Comparison of ENCODE assay signal across 15 cellular contexts in the genomic region with DNA sequence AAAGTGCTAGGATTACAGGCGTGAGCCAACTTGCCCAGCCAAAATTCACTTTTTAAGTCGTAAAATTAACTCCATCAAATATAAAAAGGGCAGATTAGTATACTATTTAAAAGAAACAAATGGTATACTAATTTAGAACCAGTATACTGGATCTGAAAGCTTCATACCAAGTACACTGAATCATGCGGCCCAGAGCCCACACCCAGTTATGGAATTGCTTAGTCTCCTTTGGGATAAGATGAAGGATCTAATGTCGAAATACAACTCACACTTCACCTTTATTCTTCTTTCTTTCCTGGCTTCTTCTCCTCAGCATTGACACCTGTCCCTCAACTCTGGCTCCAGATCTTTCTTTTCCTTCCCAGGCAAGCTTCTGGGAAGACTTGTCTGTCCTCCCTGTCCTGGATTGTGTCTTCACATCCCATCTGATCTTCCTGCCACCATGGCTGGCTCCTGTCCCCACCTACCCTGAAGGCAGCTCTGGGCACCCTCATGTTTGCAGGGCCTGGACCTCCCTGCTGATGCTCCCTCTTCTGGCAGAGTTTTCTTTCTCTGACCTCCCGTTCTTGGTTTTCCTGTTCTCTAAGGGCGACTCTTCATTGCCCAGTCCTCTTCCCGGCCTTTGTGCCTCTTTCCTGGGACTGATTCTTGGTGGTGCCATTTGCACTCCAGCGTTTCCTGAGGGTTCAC. TPM values are rescaled to one million over a fixed set of nuclear protein-coding genes. Genes with fewer than 3 reads are reported as not detected.
A peak's percentile ranks its signal among the peaks of the same experiment; 100 is the strongest.
DNase-seq lines count a peak whose midpoint lies in the region; ATAC-seq and TF ChIP-seq lines count a peak whose summit lies in the region.
"Had no signal": no experiment of that assay in that cellular context is flagged by ENCODE, and none has a peak within 500 bp of the region (broad histone marks: within the 10 kb centered on the region; RNA-seq: fewer than 3 reads in every experiment).

No MANE protein-coding gene starts in this region.

- POLR2A ChIA-PET in MCF 10A (lab: Yijun Ruan, JAX): interaction anchor here (0.6 to 3.3 kb wide), 4 partner anchors 13 to 346 kb away, joined by 3 to 11 read pairs (median 4); no protein-coding TSS in a partner anchor

- peak overlapping the region; percentile 61 for H3K27ac Mint-ChIP-seq in MCF 10A (ENCODE audit: low read depth, unreplicated experiment)
- no peak overlapping the region for H3K27ac Mint-ChIP-seq in stimulated activated memory B cell treated with anti-CD40 and anti-IgM and Interleukin-4, amounts not matched to agents 10 μg/mL and 1 μg/mL and 100 μg/mL, for 72 hours
- no peak overlapping the region for H3K27ac Mint-ChIP-seq in CD14-positive monocyte
- H3K27ac Mint-ChIP-seq: activated T-cell treated with anti-CD3 and anti-CD28 coated beads, Interleukin-2, amount 50 U/mL, for 24 hours had no signal

- H3K4me3 ChIP-seq in mammary epithelial cell (replicated peaks in 1 of 3; ENCODE audit: insufficient read depth in 1 of 3, low read depth in 2 of 3, low read length in 3 of 3): no peak overlapping the region
- H3K4me3 ChIP-seq: hepatocyte, SK-N-MC, upper lobe of left lung had no signal

- WGBS in mammary epithelial cell (ENCODE audit: low coverage, missing lambda C conversion rate): 93% methylated on average over 6 of the region's 8 CpGs

- TF ChIP-seq CTCF in MCF 10A (IDR thresholded peaks at IDR 0.05; ENCODE audit: unreplicated experiment) (no peak), mammary epithelial cell (conservative IDR thresholded peaks at IDR 0.05 in 1 of 2, IDR thresholded peaks at IDR 0.05 in 1 of 2; ENCODE audit: extremely low read depth in 1 of 2, insufficient read depth in 1 of 2, low read depth in 1 of 2, low read length in 2 of 2) (no peak), CD14-positive monocyte (IDR thresholded peaks at IDR 0.05) (no peak)

- H4K20me1 ChIP-seq in mammary epithelial cell (ENCODE audit: insufficient read depth, low read length): no peaks in the 10 kb centered on the region

- dilution Hi-C loops in mammary epithelial cell (cut with HindIII; ENCODE audit: low sequenced_read_pairs): no loop called here

- no peaks in the 10 kb centered on the region for H3K27me3 ChIP-seq in mammary epithelial cell (ENCODE audit: insufficient read depth, low read length)
- H3K27me3 ChIP-seq: hepatocyte, upper lobe of left lung had no signal

- no peak overlapping the region for H3K4me2 ChIP-seq in mammary epithelial cell (ENCODE audit: insufficient read depth, low read depth, low read length)
- H3K4me2 ChIP-seq: hepatocyte had no signal

- peaks cover 13% of the 10 kb centered on the region for H3K4me1 Mint-ChIP-seq in MCF 10A (ENCODE audit: insufficient read depth, unreplicated experiment)
- H3K4me1 Mint-ChIP-seq in stimulated activated memory B cell treated with anti-CD40 and anti-IgM and Interleukin-4, amounts not matched to agents 10 μg/mL and 1 μg/mL and 100 μg/mL, for 72 hours: no peaks in the 10 kb centered on the region
- H3K4me1 Mint-ChIP-seq in CD14-positive monocyte: no peaks in the 10 kb centered on the region

- no peak for ATAC-seq in GM19467 (IDR thresholded peaks at IDR 0.05; ENCODE audit: unreplicated experiment)
- no peak for ATAC-seq in stimulated activated memory B cell treated with anti-CD40 and anti-IgM and Interleukin-4, amounts not matched to agents 10 μg/mL and 1 μg/mL and 100 μg/mL, for 72 hours

- CTCF ChIA-PET in MCF 10A (lab: Yijun Ruan, JAX): interaction anchor here (1.0 to 1.4 kb wide), 2 partner anchors 13 to 47 kb away, joined by 3 read pairs; no protein-coding TSS in a partner anchor
- CTCF ChIA-PET in mammary epithelial cell (lab: Charles Lee; ENCODE audit: low non-redundant PET): no interaction called here

- H2AFZ ChIP-seq in mammary epithelial cell (ENCODE audit: low read depth, low read length): no peak overlapping the region
- H2AFZ ChIP-seq: hepatocyte had no signal

- H3K27ac ChIP-seq in mammary epithelial cell (ENCODE audit: insufficient read depth, low read depth, low read length): no peak overlapping the region
- H3K27ac ChIP-seq: hepatocyte, SK-N-MC, upper lobe of left lung had no signal

- intact Hi-C loops in MCF 10A (cut with micrococcal nuclease): no loop called here
- intact Hi-C loops in mammary epithelial cell (cut with micrococcal nuclease): no loop called here
- intact Hi-C loops in CD14-positive monocyte (cut with micrococcal nuclease): no loop called here

- H3K36me3 Mint-ChIP-seq in MCF 10A (ENCODE audit: insufficient read depth, unreplicated experiment) (no peaks in the 10 kb centered on the region), CD14-positive monocyte (no peaks in the 10 kb centered on the region)
- no peaks in the 10 kb centered on the region for H3K36me3 Mint-ChIP-seq in stimulated activated memory B cell treated with anti-CD40 and anti-IgM and Interleukin-4, amounts not matched to agents 10 μg/mL and 1 μg/mL and 100 μg/mL, for 72 hours

- H3K9me3 ChIP-seq in mammary epithelial cell (replicated peaks; ENCODE audit: insufficient read depth, low read length): no peaks in the 10 kb centered on the region
- H3K9me3 ChIP-seq: upper lobe of left lung had no signal

- DNase-seq in MCF 10A (ENCODE audit: unreplicated experiment): peak; percentile 33
- DNase-seq in mammary epithelial cell: no peak
- DNase-seq in RPMI7951 (ENCODE audit: low read depth): peak; percentile 7
- DNase-seq in fibroblast of peridontal ligament (ENCODE audit: extremely low read depth): peak; percentile 55
- DNase-seq in CD14-positive monocyte (ENCODE audit: low spot score): no peak
- no peak for DNase-seq in SKM-1 (lab: John Stamatoyannopoulos, UW; ENCODE audit: unreplicated experiment)
- DNase-seq: ACHN; activated CD4-positive, alpha-beta T cell treated with anti-CD3 and anti-CD28 coated beads for 1 hour; activated T-cell treated with anti-CD3 and anti-CD28 coated beads, Interleukin-2, amount 50 U/mL, for 24 hours; NCI-H510A treated with DMSO at 0.1 percent for 48 hours; upper lobe of left lung had no signal

- in situ Hi-C loops in mammary epithelial cell (cut with MboI; ENCODE audit: low sequenced_read_pairs in 2 of 2): no loop called here

- H3K9me3 Mint-ChIP-seq in MCF 10A (ENCODE audit: unreplicated experiment) (no peaks in the 10 kb centered on the region), CD14-positive monocyte (peaks cover 0 to 5% (median 0%) of the 10 kb centered on the region in 7 donors)
- no peaks in the 10 kb centered on the region for H3K9me3 Mint-ChIP-seq in stimulated activated memory B cell treated with anti-CD40 and anti-IgM and Interleukin-4, amounts not matched to agents 10 μg/mL and 1 μg/mL and 100 μg/mL, for 72 hours
- H3K9me3 Mint-ChIP-seq: activated T-cell treated with anti-CD3 and anti-CD28 coated beads, Interleukin-2, amount 50 U/mL, for 24 hours had no signal

- no peaks in the 10 kb centered on the region for H3K79me2 ChIP-seq in mammary epithelial cell (ENCODE audit: insufficient read depth, low read length)
- H3K79me2 ChIP-seq: hepatocyte had no signal

- H3K4me1 ChIP-seq in mammary epithelial cell (ENCODE audit: insufficient read depth, low read length): peaks cover 8% of the 10 kb centered on the region
- H3K4me1 ChIP-seq: upper lobe of left lung had no signal

- H3K9ac ChIP-seq in mammary epithelial cell (ENCODE audit: insufficient read depth, low read length): no peak overlapping the region

- H3K27me3 Mint-ChIP-seq in MCF 10A (ENCODE audit: insufficient read depth, unreplicated experiment) (no peaks in the 10 kb centered on the region), CD14-positive monocyte (ENCODE audit: low read depth in 3 of 3) (peaks cover 0 to 12% (median 8%) of the 10 kb centered on the region in 3 donors)
- H3K27me3 Mint-ChIP-seq in stimulated activated memory B cell treated with anti-CD40 and anti-IgM and Interleukin-4, amounts not matched to agents 10 μg/mL and 1 μg/mL and 100 μg/mL, for 72 hours: peaks cover 46% of the 10 kb centered on the region

- H3K36me3 ChIP-seq in mammary epithelial cell (ENCODE audit: insufficient read depth, low read length): no peaks in the 10 kb centered on the region
- H3K36me3 ChIP-seq: upper lobe of left lung had no signal

- BruUV-seq in MCF 10A (replicated peaks; lab: Mats Ljungman, UMichigan) (no TSS peak), mammary epithelial cell (replicated peaks; lab: Mats Ljungman, UMichigan) (no TSS peak)

- H3K4me3 Mint-ChIP-seq in MCF 10A (ENCODE audit: unreplicated experiment) (no peak overlapping the region), CD14-positive monocyte (peak overlapping the region in 1 of 2 donors; percentile 10)
- no peak overlapping the region for H3K4me3 Mint-ChIP-seq in stimulated activated memory B cell treated with anti-CD40 and anti-IgM and Interleukin-4, amounts not matched to agents 10 μg/mL and 1 μg/mL and 100 μg/mL, for 72 hours
- H3K4me3 Mint-ChIP-seq: activated T-cell treated with anti-CD3 and anti-CD28 coated beads, Interleukin-2, amount 50 U/mL, for 24 hours had no signal

RNA-seq across cellular contexts. Expression of a gene that starts 57.8 kb away (rescaled TPM):
- total RNA-seq in MCF 10A (2022) (129 and 152 TPM in 2 replicates), mammary epithelial cell (100 to 1,000 TPM; 111 to 126 TPM)
- polyA plus RNA-seq in mammary epithelial cell (141 TPM), CD14-positive monocyte (10 to 100 TPM; 40.9 to 41.1 TPM)
- polyA minus RNA-seq in mammary epithelial cell: 123 TPM
- 45.4 and 48.1 TPM in 2 replicates for total RNA-seq in RPMI7951 (2014; rRNA removed; shearing (Covaris generic))

Comparison
In these comparisons a context has a peak if more than half of its experiments do, and no peak if none do; other contexts are left out.
1. DNase-seq: peak in MCF 10A (single experiment), RPMI7951 (single experiment) and fibroblast of peridontal ligament (single experiment); none in mammary epithelial cell (single experiment), CD14-positive monocyte (single experiment) and SKM-1 (single experiment).